Comparison of ENCODE assay signal across 13 cellular contexts in genomic region chr7:116598278-116598677, GRCh38.
DNase-seq lines count a peak whose midpoint lies in the region; TF ChIP-seq lines count a peak whose summit lies in the region.
"Had no signal": no experiment of that assay in that cellular context is flagged by ENCODE, and none has a peak within 500 bp of the region (broad histone marks: within the 10 kb centered on the region; RNA-seq: fewer than 3 reads in every experiment).

No MANE protein-coding gene starts in this region.

- no peaks in the 10 kb centered on the region for H3K4me1 Mint-ChIP-seq in MCF 10A (ENCODE audit: insufficient read depth, unreplicated experiment)
- H3K4me1 Mint-ChIP-seq in Caco-2 (ENCODE audit: low read depth, unreplicated experiment) = peaks cover 17% of the 10 kb centered on the region

- no peak overlapping the region for H3K4me3 ChIP-seq in mammary epithelial cell (replicated peaks in 1 of 3; ENCODE audit: insufficient read depth in 1 of 3, low read depth in 2 of 3, low read length in 3 of 3)
- no peak overlapping the region for H3K4me3 ChIP-seq in foreskin fibroblast (ENCODE audit: low read depth in 1 of 2, low read length in 2 of 2)
- no peak overlapping the region for H3K4me3 ChIP-seq in Caco-2 (ENCODE audit: low read depth, low read length)
- H3K4me3 ChIP-seq: lung had no signal

- H3K27ac Mint-ChIP-seq in MCF 10A (ENCODE audit: low read depth, unreplicated experiment) (no peak overlapping the region), Caco-2 (ENCODE audit: unreplicated experiment) (no peak overlapping the region)
- H3K27ac Mint-ChIP-seq: activated naive CD4-positive, alpha-beta T cell treated with anti-CD3 and anti-CD28 coated beads, Interleukin-2, amount 10 ng/mL, durations not matched to agents 7 days and 5 days; stimulated activated effector memory CD8-positive, alpha-beta T cell treated with anti-CD3 and anti-CD28 coated beads, Interleukin-12 subunit alpha, Interleukin-12 subunit beta, amount 100 ng/mL, for 72 hours had no signal

- H3K9me3 Mint-ChIP-seq in MCF 10A (ENCODE audit: unreplicated experiment) (no peaks in the 10 kb centered on the region), Caco-2 (ENCODE audit: unreplicated experiment) (no peaks in the 10 kb centered on the region)
- H3K9me3 Mint-ChIP-seq: activated naive CD4-positive, alpha-beta T cell treated with anti-CD3 and anti-CD28 coated beads, Interleukin-2, amount 10 ng/mL, durations not matched to agents 7 days and 5 days; stimulated activated effector memory CD8-positive, alpha-beta T cell treated with anti-CD3 and anti-CD28 coated beads, Interleukin-12 subunit alpha, Interleukin-12 subunit beta, amount 100 ng/mL, for 72 hours had no signal

- no peaks in the 10 kb centered on the region for H3K36me3 ChIP-seq in mammary epithelial cell (ENCODE audit: insufficient read depth, low read length)
- no peaks in the 10 kb centered on the region for H3K36me3 ChIP-seq in Caco-2 (ENCODE audit: control insufficient read depth, insufficient read depth, low read length)

- H3K27me3 ChIP-seq in mammary epithelial cell (ENCODE audit: insufficient read depth, low read length) (no peaks in the 10 kb centered on the region), Caco-2 (replicated peaks; ENCODE audit: control insufficient read depth, insufficient read depth, low read length) (no peaks in the 10 kb centered on the region)

- no peaks in the 10 kb centered on the region for H3K79me2 ChIP-seq in mammary epithelial cell (ENCODE audit: insufficient read depth, low read length)

- H3K4me2 ChIP-seq in mammary epithelial cell (ENCODE audit: insufficient read depth, low read depth, low read length) = no peak overlapping the region

- H2AFZ ChIP-seq in mammary epithelial cell (ENCODE audit: low read depth, low read length) = no peak overlapping the region

- POLR2A ChIA-PET in MCF 10A (lab: Yijun Ruan, JAX) = interaction anchor here (1.2 kb wide), 1 partner anchor 90 kb away, joined by 3 read pairs; no protein-coding TSS in a partner anchor
- POLR2A ChIA-PET in Caco-2 (lab: Charles Lee) = no interaction called here

- intact Hi-C loops in MCF 10A (cut with micrococcal nuclease) = loop anchor here (1.0 to 2.0 kb wide), 2 partner anchors 73 to 211 kb away; no protein-coding TSS in a partner anchor
- intact Hi-C loops in mammary epithelial cell (cut with micrococcal nuclease) = no loop called here
- intact Hi-C loops in Caco-2 (cut with micrococcal nuclease; ENCODE audit: unreplicated experiment) = no loop called here

- H3K27ac ChIP-seq in mammary epithelial cell (ENCODE audit: insufficient read depth, low read depth, low read length) (no peak overlapping the region), substantia nigra (ENCODE audit: low read depth, low read length, poor library complexity, severe bottlenecking) (peak overlapping the region; percentile 65)
- H3K27ac ChIP-seq: VCaP had no signal

- TF ChIP-seq CTCF in MCF 10A (IDR thresholded peaks at IDR 0.05; ENCODE audit: unreplicated experiment) = peak; percentile 75
- TF ChIP-seq CTCF in mammary epithelial cell (conservative IDR thresholded peaks at IDR 0.05 in 1 of 2, IDR thresholded peaks at IDR 0.05 in 1 of 2; ENCODE audit: extremely low read depth in 1 of 2, insufficient read depth in 1 of 2, low read depth in 1 of 2, low read length in 2 of 2) = peak in 1 of 2 donors; percentile 25
- TF ChIP-seq CTCF in foreskin fibroblast (IDR thresholded peaks at IDR 0.05; ENCODE audit: low read depth, low read length) = peak; percentile 26
- TF ChIP-seq CTCF in Caco-2 (IDR thresholded peaks at IDR 0.05; ENCODE audit: insufficient read depth in 1 of 2, low read depth in 1 of 2, low read length in 1 of 2, severe bottlenecking in 1 of 2, unreplicated experiment in 1 of 2) = peak in 1 of 2 experiments; percentile 8

- DNase-seq in MCF 10A (ENCODE audit: unreplicated experiment) (peak; percentile 56), mammary epithelial cell (no peak), SK-MEL-5 (ENCODE audit: low read depth, low spot score) (peak; percentile 88), foreskin fibroblast (peak in 1 of 2 donors; percentile 13), substantia nigra (lab: John Stamatoyannopoulos, UW) (peak in 25 of 49 donors; percentile 1 to 50 (median 18)), ureter (ENCODE audit: low spot score) (no peak), Caco-2 (no peak)
- no peak for DNase-seq in stimulated activated CD4-positive, alpha-beta T cell treated with anti-CD3 and anti-CD28 coated beads, Interleukin-2, amount 100 ng/mL, for 48 hours
- DNase-seq: activated naive CD4-positive, alpha-beta T cell treated with anti-CD3 and anti-CD28 coated beads, Interleukin-2, amount 10 ng/mL, durations not matched to agents 7 days and 5 days; NCI-H524 had no signal

- H3K4me1 ChIP-seq in mammary epithelial cell (ENCODE audit: insufficient read depth, low read length) = no peaks in the 10 kb centered on the region
- H3K4me1 ChIP-seq in Caco-2 = peaks cover 19% of the 10 kb centered on the region; the same call in 1 of the 2 replicates

- no peak overlapping the region for H3K9ac ChIP-seq in mammary epithelial cell (ENCODE audit: insufficient read depth, low read length)

- dilution Hi-C loops in mammary epithelial cell (cut with HindIII; ENCODE audit: low sequenced_read_pairs) = no loop called here

- H3K27me3 Mint-ChIP-seq in MCF 10A (ENCODE audit: insufficient read depth, unreplicated experiment) (no peaks in the 10 kb centered on the region), Caco-2 (ENCODE audit: insufficient read depth, unreplicated experiment) (no peaks in the 10 kb centered on the region)

- no peaks in the 10 kb centered on the region for H3K36me3 Mint-ChIP-seq in MCF 10A (ENCODE audit: insufficient read depth, unreplicated experiment)
- H3K36me3 Mint-ChIP-seq in Caco-2 (ENCODE audit: insufficient read depth, unreplicated experiment) = no peaks in the 10 kb centered on the region
- H3K36me3 Mint-ChIP-seq: activated naive CD4-positive, alpha-beta T cell treated with anti-CD3 and anti-CD28 coated beads, Interleukin-2, amount 10 ng/mL, durations not matched to agents 7 days and 5 days; stimulated activated effector memory CD8-positive, alpha-beta T cell treated with anti-CD3 and anti-CD28 coated beads, Interleukin-12 subunit alpha, Interleukin-12 subunit beta, amount 100 ng/mL, for 72 hours had no signal

- BruUV-seq in MCF 10A (replicated peaks; lab: Mats Ljungman, UMichigan) = no TSS peak
- BruUV-seq in mammary epithelial cell (replicated peaks; lab: Mats Ljungman, UMichigan) = no TSS peak
- BruUV-seq in Caco-2 (replicated peaks; lab: Mats Ljungman, UMichigan) = no TSS peak

- no peaks in the 10 kb centered on the region for H4K20me1 ChIP-seq in mammary epithelial cell (ENCODE audit: insufficient read depth, low read length)

- 95% methylated on average over 5 of the region's 5 CpGs for WGBS in mammary epithelial cell (ENCODE audit: low coverage, missing lambda C conversion rate)

- H3K4me3 Mint-ChIP-seq in MCF 10A (ENCODE audit: unreplicated experiment) (no peak overlapping the region), Caco-2 (ENCODE audit: unreplicated experiment) (no peak overlapping the region)
- H3K4me3 Mint-ChIP-seq: activated naive CD4-positive, alpha-beta T cell treated with anti-CD3 and anti-CD28 coated beads, Interleukin-2, amount 10 ng/mL, durations not matched to agents 7 days and 5 days; stimulated activated effector memory CD8-positive, alpha-beta T cell treated with anti-CD3 and anti-CD28 coated beads, Interleukin-12 subunit alpha, Interleukin-12 subunit beta, amount 100 ng/mL, for 72 hours had no signal

- CTCF ChIA-PET in MCF 10A (lab: Yijun Ruan, JAX) = interaction anchor here (0.7 to 0.8 kb wide), 4 partner anchors 10 to 230 kb away, joined by 3 to 4 read pairs (median 4); no protein-coding TSS in a partner anchor
- CTCF ChIA-PET in mammary epithelial cell (lab: Charles Lee; ENCODE audit: low non-redundant PET) = no interaction called here
- CTCF ChIA-PET in Caco-2 (lab: Charles Lee) = no interaction called here

- no peaks in the 10 kb centered on the region for H3K9me3 ChIP-seq in mammary epithelial cell (replicated peaks; ENCODE audit: insufficient read depth, low read length)
- H3K9me3 ChIP-seq in Caco-2 = no peaks in the 10 kb centered on the region

- in situ Hi-C loops in mammary epithelial cell (cut with MboI; ENCODE audit: low sequenced_read_pairs in 2 of 2) (no loop called here), SK-MEL-5 (cut with HindIII; ENCODE audit: low pct_unique_long_range_greater_than_20kb, low sequenced_read_pairs) (loop anchor here (10.0 kb wide), 1 partner anchor 343 kb away; no protein-coding TSS in a partner anchor)

Comparison
In these comparisons a context has a peak if more than half of its experiments do, and no peak if none do; other contexts are left out.
1. DNase-seq: peak in MCF 10A (single experiment), SK-MEL-5 (single experiment) and substantia nigra (25 of 49); none in mammary epithelial cell (single experiment), ureter (single experiment), Caco-2 (0 of 2) and stimulated activated CD4-positive, alpha-beta T cell treated with anti-CD3 and anti-CD28 coated beads, Interleukin-2, amount 100 ng/mL, for 48 hours (0 of 2).